8 cellular contexts compared by ENCODE assay signal in the genomic region with DNA sequence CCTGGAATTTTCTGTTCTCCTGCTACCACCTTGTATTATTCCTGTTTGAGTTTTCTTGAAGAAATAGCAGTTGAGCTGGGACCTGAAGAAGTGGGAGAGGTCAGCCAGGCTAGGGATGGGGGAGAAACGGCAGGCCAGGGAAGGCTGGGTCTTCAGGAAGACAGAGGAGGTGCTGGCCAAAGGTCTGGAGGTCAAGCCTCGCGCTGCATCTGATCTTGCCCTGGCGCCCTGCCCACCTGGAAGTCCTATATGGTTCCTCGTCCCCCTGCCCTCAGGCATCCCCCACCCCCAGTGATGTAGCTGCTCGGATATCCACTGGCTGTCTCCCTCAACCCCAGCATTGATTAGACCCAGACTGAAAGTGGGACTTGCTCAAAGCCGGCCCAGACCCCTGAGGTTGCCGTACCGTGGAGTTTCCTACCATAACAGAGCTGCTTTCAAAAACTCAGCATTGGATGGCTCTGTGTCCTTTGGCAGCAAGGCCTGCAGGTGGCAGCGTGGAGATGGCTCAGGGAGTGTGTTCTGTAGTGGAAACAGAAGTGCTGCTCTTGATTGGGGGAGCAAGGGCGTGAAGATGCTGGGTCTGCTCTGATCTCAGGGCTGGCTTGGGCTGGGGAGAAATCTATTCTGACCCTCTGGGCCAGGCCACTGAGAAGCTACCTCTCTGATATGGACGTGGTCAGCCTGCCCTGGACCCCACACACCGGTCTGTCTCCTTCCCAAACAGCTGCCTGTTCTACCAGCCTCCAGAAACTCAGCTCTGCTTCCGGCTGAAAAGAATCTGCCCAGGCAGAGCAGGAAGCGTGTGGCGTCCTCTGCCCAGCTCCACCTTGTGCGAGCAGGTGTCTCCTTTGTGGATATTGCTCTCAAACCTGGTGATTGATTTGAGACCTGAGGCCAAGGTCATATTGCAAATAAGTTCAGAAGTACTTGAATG.
DNase-seq lines count a peak whose midpoint lies in the region; ATAC-seq, FAIRE-seq and TF ChIP-seq lines count a peak whose summit lies in the region.

No MANE protein-coding gene starts in this region.

- no peaks in the 10 kb centered on the region for H3K27me3 ChIP-seq in HL-60 (ENCODE audit: insufficient read depth, poor library complexity, severe bottlenecking)

- no peak overlapping the region for H3K4me3 ChIP-seq in HL-60 (replicated peaks; ENCODE audit: insufficient read depth, low read length)

- no peak overlapping the region for H3K4me3 Mint-ChIP-seq in neural crest cell

- H3K27me3 Mint-ChIP-seq in neural crest cell (ENCODE audit: low read depth) = no peaks in the 10 kb centered on the region

- no peak overlapping the region for H3K27ac ChIP-seq in HL-60 (replicated peaks)

- FAIRE-seq in GM12891 (lab: Jason Lieb, UNC) = peak; percentile 66

- no peaks in the 10 kb centered on the region for H3K9me3 Mint-ChIP-seq in neural crest cell

- TF ChIP-seq POLR2A in GM12891 (IDR thresholded peaks at IDR 0.05; ENCODE audit: low read depth, low read length) = no peak

- DNase-seq in 8988T = peak; percentile 54
- peak; percentile 53 for DNase-seq in GM12891 (ENCODE audit: insufficient read length, low spot score)
- peak; percentile 18 to 67 for DNase-seq in HL-60 (ENCODE audit: low read depth in 1 of 2, low spot score in 1 of 2)
- DNase-seq in NCI-H82 (lab: John Stamatoyannopoulos, UW) = peak; percentile 88
- DNase-seq in activated T-cell treated with anti-CD3 and anti-CD28 coated beads, Interleukin-2, amount 50 U/mL, for 1 hour = peak; percentile 34
- DNase-seq in fibroblast of peridontal ligament (ENCODE audit: extremely low read depth) = peak; percentile 45
- DNase-seq in neural crest cell (ENCODE audit: low read depth, low spot score) = peak; percentile 63

- peak overlapping the region; percentile 50 for H3K27ac Mint-ChIP-seq in neural crest cell (ENCODE audit: unreplicated experiment)

- no peaks in the 10 kb centered on the region for H3K36me3 Mint-ChIP-seq in neural crest cell (ENCODE audit: low read depth)

- no peak for ATAC-seq in HG03457 (IDR thresholded peaks at IDR 0.05; ENCODE audit: unreplicated experiment)

- peaks cover 24% of the 10 kb centered on the region for H3K4me1 Mint-ChIP-seq in neural crest cell

- TF ChIP-seq CTCF in HL-60 (IDR thresholded peaks at IDR 0.05; ENCODE audit: insufficient read depth, low read length) (peak; percentile 40), neural crest cell (conservative IDR thresholded peaks at IDR 0.05) (peak; percentile 77)

TF ChIP-seq in GM12891, 5 proteins besides CTCF, POLR2A, EP300 and RAD21:
- TF ChIP-seq POU2F2 (IDR thresholded peaks at IDR 0.05; ENCODE audit: low read depth, low read length) (no peak), PAX5 (IDR thresholded peaks at IDR 0.05; ENCODE audit: insufficient read depth, low read length, severe bottlenecking) (no peak), TAF1 (IDR thresholded peaks at IDR 0.05; ENCODE audit: low read depth, low read length) (no peak)

Comparison
In these comparisons a context has a peak if more than half of its experiments do, and no peak if none do; other contexts are left out.
1. DNase-seq: peak in every context shown above with its lines; median percentile 88 in NCI-H82; 63 in neural crest cell; 54 in 8988T; 53 in GM12891; 45 in fibroblast of peridontal ligament; 42 in HL-60; 34 in activated T-cell treated with anti-CD3 and anti-CD28 coated beads, Interleukin-2, amount 50 U/mL, for 1 hour.